Comparison of ENCODE assay signal across 19 cellular contexts in the genomic region with DNA sequence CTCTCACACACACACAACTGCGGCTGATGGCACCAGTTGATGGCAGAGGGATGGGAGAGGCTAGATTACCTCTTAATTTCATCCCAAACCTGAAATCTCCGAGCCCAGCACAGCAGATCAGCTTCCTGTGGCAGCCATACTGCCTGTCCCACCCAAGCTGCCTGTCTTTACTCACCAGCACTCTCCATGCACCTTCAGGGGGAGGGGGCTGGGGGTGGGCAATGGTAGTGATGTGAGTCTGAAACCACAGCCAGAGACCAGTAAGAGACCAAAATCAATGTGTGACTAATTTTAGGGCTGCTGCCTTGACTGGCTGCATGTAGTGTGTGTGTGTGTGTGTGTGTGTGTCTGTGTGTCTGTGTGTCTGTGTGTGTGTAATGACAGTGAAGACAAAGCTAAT. TPM values are rescaled to one million over a fixed set of nuclear protein-coding genes. Genes with fewer than 3 reads are reported as not detected.
DNase-seq lines count a peak whose midpoint lies in the region; ATAC-seq, FAIRE-seq and TF ChIP-seq lines count a peak whose summit lies in the region.
"Had no signal": no experiment of that assay in that cellular context is flagged by ENCODE, and none has a peak within 500 bp of the region (broad histone marks: within the 10 kb centered on the region; RNA-seq: fewer than 3 reads in every experiment).

No MANE protein-coding gene starts in this region.

- H3K4me1 Mint-ChIP-seq in activated CD8-positive, alpha-beta T cell treated with anti-CD3 and anti-CD28 coated beads for 36 hours (ENCODE audit: low read depth) = peaks cover 2% of the 10 kb centered on the region
- H3K4me1 Mint-ChIP-seq in activated CD8-positive, alpha-beta T cell treated with anti-CD3 and anti-CD28 coated beads, Interleukin-2, amount 10 ng/mL, durations not matched to agents 7 days and 5 days (ENCODE audit: low read depth) = peaks cover 5% of the 10 kb centered on the region
- H3K4me1 Mint-ChIP-seq in stimulated activated effector memory CD8-positive, alpha-beta T cell treated with anti-CD3 and anti-CD28 coated beads, Interleukin-12 subunit alpha, Interleukin-12 subunit beta, amount 100 ng/mL, for 72 hours = peaks cover 5% of the 10 kb centered on the region
- H3K4me1 Mint-ChIP-seq: B cell had no signal

- DNase-seq in activated CD8-positive, alpha-beta T cell treated with anti-CD3 and anti-CD28 coated beads for 36 hours = no peak
- no peak for DNase-seq in activated CD8-positive, alpha-beta T cell treated with anti-CD3 and anti-CD28 coated beads, Interleukin-2, amount 10 ng/mL, durations not matched to agents 7 days and 5 days
- DNase-seq in GM13977 (ENCODE audit: low spot score) (peak; percentile 6), H1 (ENCODE audit: low read depth in 1 of 2, low spot score in 2 of 2) (no peak), NCI-H2081 treated with DMSO at 0.1 percent for 48 hours (lab: John Stamatoyannopoulos, UW) (no peak), right cardiac atrium (no peak)
- DNase-seq in stimulated activated effector memory CD8-positive, alpha-beta T cell treated with anti-CD3 and anti-CD28 coated beads, Interleukin-12 subunit alpha, Interleukin-12 subunit beta, amount 100 ng/mL, for 72 hours (ENCODE audit: low spot score in 2 of 2) = peak in 1 of 2 donors; percentile 46
- DNase-seq: ACHN; C1 segment of cervical spinal cord; Calu3; CD4-positive, alpha-beta T cell; DMS 273 treated with DMSO at 0.1 percent for 48 hours; HFFc6 had no signal

- H3K9me3 Mint-ChIP-seq in activated CD8-positive, alpha-beta T cell treated with anti-CD3 and anti-CD28 coated beads for 36 hours = no peaks in the 10 kb centered on the region
- H3K9me3 Mint-ChIP-seq in activated CD8-positive, alpha-beta T cell treated with anti-CD3 and anti-CD28 coated beads, Interleukin-2, amount 10 ng/mL, durations not matched to agents 7 days and 5 days (ENCODE audit: insufficient read depth) = no peaks in the 10 kb centered on the region
- H3K9me3 Mint-ChIP-seq in stimulated activated effector memory CD8-positive, alpha-beta T cell treated with anti-CD3 and anti-CD28 coated beads, Interleukin-12 subunit alpha, Interleukin-12 subunit beta, amount 100 ng/mL, for 72 hours = no peaks in the 10 kb centered on the region
- H3K9me3 Mint-ChIP-seq: CD4-positive, alpha-beta T cell; GM23338; HFFc6 had no signal

- H2BK12ac ChIP-seq in H1 (ENCODE audit: low read depth, low read length) = 0 out of 2 replicates have a peak overlapping the region, but pooled peaks have one; percentile 39

- intact Hi-C loops in activated CD8-positive, alpha-beta T cell treated with anti-CD3 and anti-CD28 coated beads for 36 hours (cut with micrococcal nuclease) = no loop called here
- intact Hi-C loops in right cardiac atrium (cut with DNase I) = no loop called here

- H2BK5ac ChIP-seq in H1 (ENCODE audit: low read depth, low read length) = no peak overlapping the region

- no peak overlapping the region for H4K5ac ChIP-seq in H1 (ENCODE audit: insufficient read length, low read depth, low read length)

- POLR2A ChIA-PET in activated CD8-positive, alpha-beta T cell treated with anti-CD3 and anti-CD28 coated beads for 36 hours (lab: Charles Lee) = no interaction called here
- POLR2A ChIA-PET in activated CD8-positive, alpha-beta T cell treated with anti-CD3 and anti-CD28 coated beads, Interleukin-2, amount 10 ng/mL, durations not matched to agents 7 days and 5 days (lab: Charles Lee) = no interaction called here
- POLR2A ChIA-PET in H1 (lab: Charles Lee; ENCODE audit: partially characterized antibody) = no interaction called here

- H3K36me3 ChIP-seq in H1 (ENCODE audit: control insufficient read depth in 2 of 4, insufficient read depth in 4 of 4, low read length in 3 of 4) = no peaks in the 10 kb centered on the region
- H3K36me3 ChIP-seq: HAP-1 had no signal

- no peak overlapping the region for H3K23ac ChIP-seq in H1 (ENCODE audit: insufficient read length)

- no peak overlapping the region for H3K18ac ChIP-seq in H1 (ENCODE audit: extremely low read depth, low read length)

- peak; percentile 45 for ATAC-seq in activated CD8-positive, alpha-beta T cell treated with anti-CD3 and anti-CD28 coated beads for 36 hours
- no peak for ATAC-seq in activated CD8-positive, alpha-beta T cell treated with anti-CD3 and anti-CD28 coated beads, Interleukin-2, amount 10 ng/mL, durations not matched to agents 7 days and 5 days
- peak; percentile 38 for ATAC-seq in stimulated activated effector memory CD8-positive, alpha-beta T cell treated with anti-CD3 and anti-CD28 coated beads, Interleukin-12 subunit alpha, Interleukin-12 subunit beta, amount 100 ng/mL, for 72 hours
- no peak for ATAC-seq in right cardiac atrium
- ATAC-seq: GM23338 had no signal

- H3K56ac ChIP-seq in H1 (replicated peaks; ENCODE audit: insufficient read length, low read depth, low read length) = no peak overlapping the region

- H3K9ac ChIP-seq in H1 (replicated peaks in 1 of 4; ENCODE audit: extremely low read depth in 1 of 4, low read depth in 3 of 4, low read length in 3 of 4) = no peak overlapping the region

- H3K14ac ChIP-seq in H1 (ENCODE audit: insufficient read length) = no peak overlapping the region

- H3K4me1 ChIP-seq in H1 (replicated peaks in 1 of 4; ENCODE audit: control insufficient read depth in 3 of 4, insufficient read depth in 4 of 4, low read length in 3 of 4) = peaks cover 3 to 10% (median 6%) of the 10 kb centered on the region in 4 experiments; a peak in 5 of 7 replicates
- no peaks in the 10 kb centered on the region for H3K4me1 ChIP-seq in right cardiac atrium (ENCODE audit: control insufficient read depth, insufficient read depth, low read length)

- H3K27me3 ChIP-seq in H1 (replicated peaks in 1 of 4; ENCODE audit: control insufficient read depth in 3 of 4, extremely low read depth in 1 of 4, insufficient read depth in 3 of 4, low read length in 3 of 4) (no peaks in the 10 kb centered on the region; a peak in 1 of 7 replicates), right cardiac atrium (ENCODE audit: control insufficient read depth, insufficient read depth) (no peaks in the 10 kb centered on the region)

- 95% methylated on average over 2 of the region's 2 CpGs; no CpG with 5 or more reads in 1 of the 2 experiments for WGBS in H1 (ENCODE audit: extremely low coverage in 1 of 2, insufficient coverage in 1 of 2, insufficient read length in 1 of 2, insufficient replicate concordance in 2 of 2, low coverage in 1 of 2, low lambda C conversion rate in 2 of 2, missing lambda C conversion rate in 1 of 2), 2 experiments
- WGBS in right cardiac atrium = 72% methylated on average over 2 of the region's 2 CpGs

- no peaks in the 10 kb centered on the region for H3K79me2 ChIP-seq in H1 (ENCODE audit: control insufficient read depth in 1 of 2, insufficient read depth in 2 of 2, low read length in 2 of 2)

- H3K23me2 ChIP-seq in H1 (ENCODE audit: low read depth, low read length) = no peaks in the 10 kb centered on the region; the same call in 1 of the 2 replicates

- no peak for TF ChIP-seq CTCF in activated CD8-positive, alpha-beta T cell treated with anti-CD3 and anti-CD28 coated beads for 36 hours (IDR thresholded peaks at IDR 0.05)
- no peak for TF ChIP-seq CTCF in GM13977 (IDR thresholded peaks at IDR 0.05; ENCODE audit: extremely low read depth, insufficient read depth, missing control alignments)
- TF ChIP-seq CTCF in H1 (IDR thresholded peaks at IDR 0.05; ENCODE audit: control extremely low read depth in 1 of 3, insufficient read depth in 1 of 3, low read depth in 1 of 3, low read length in 3 of 3) = no peak

- H3K27ac ChIP-seq in H1 (ENCODE audit: low read depth, low read length) (no peak overlapping the region), right cardiac atrium (ENCODE audit: low read length) (no peak overlapping the region)
- H3K27ac ChIP-seq: HL-60 had no signal

- H3K79me1 ChIP-seq in H1 (ENCODE audit: low read depth, low read length) = no peaks in the 10 kb centered on the region

- no peak overlapping the region for H3K4me2 ChIP-seq in H1 (ENCODE audit: insufficient read depth in 1 of 2, low read depth in 2 of 2, low read length in 2 of 2)
- H3K4me2 ChIP-seq: GM23338 had no signal

- no peak overlapping the region for H3K27ac Mint-ChIP-seq in activated CD8-positive, alpha-beta T cell treated with anti-CD3 and anti-CD28 coated beads for 36 hours
- no peak overlapping the region for H3K27ac Mint-ChIP-seq in activated CD8-positive, alpha-beta T cell treated with anti-CD3 and anti-CD28 coated beads, Interleukin-2, amount 10 ng/mL, durations not matched to agents 7 days and 5 days
- H3K27ac Mint-ChIP-seq in stimulated activated effector memory CD8-positive, alpha-beta T cell treated with anti-CD3 and anti-CD28 coated beads, Interleukin-12 subunit alpha, Interleukin-12 subunit beta, amount 100 ng/mL, for 72 hours = no peak overlapping the region
- H3K27ac Mint-ChIP-seq: B cell; CD4-positive, alpha-beta T cell; GM23338; HFFc6 had no signal

- no peak for TF ChIP-seq RAD21 in H1 (IDR thresholded peaks at IDR 0.05 in 1 of 2, conservative IDR thresholded peaks at IDR 0.05 in 1 of 2; ENCODE audit: low read depth in 2 of 2, low read length in 2 of 2)

- in situ Hi-C loops in GM13977 (cut with MboI; ENCODE audit: low pct_unique_long_range_greater_than_20kb, low sequenced_read_pairs, unreplicated experiment) = no loop called here

- H4K20me1 ChIP-seq in H1 (replicated peaks in 1 of 2; ENCODE audit: control insufficient read depth in 1 of 2, insufficient read depth in 2 of 2, low read length in 2 of 2) = no peaks in the 10 kb centered on the region

- CTCF ChIA-PET in activated CD8-positive, alpha-beta T cell treated with anti-CD3 and anti-CD28 coated beads for 36 hours (lab: Charles Lee) = interaction anchor here (1.7 to 2.1 kb wide), 3 partner anchors 10 to 86 kb away, joined by 4 to 8 read pairs (median 6); no protein-coding TSS in a partner anchor
- CTCF ChIA-PET in activated CD8-positive, alpha-beta T cell treated with anti-CD3 and anti-CD28 coated beads, Interleukin-2, amount 10 ng/mL, durations not matched to agents 7 days and 5 days (lab: Charles Lee) = interaction anchor here (1.3 kb wide), 1 partner anchor 10 kb away, joined by 3 read pairs; no protein-coding TSS in a partner anchor
- CTCF ChIA-PET in H1 (lab: Charles Lee; ENCODE audit: partially characterized antibody) = interaction anchor here (0.6 to 3.1 kb wide), 8 partner anchors 15 to 162 kb away, joined by 3 to 21 read pairs (median 4); partner anchors contain the start of gene NAGK

- H3K9me3 ChIP-seq in H1 (ENCODE audit: insufficient read depth in 2 of 2, low read depth in 1 of 2, low read length in 1 of 2) = no peaks in the 10 kb centered on the region
- H3K9me3 ChIP-seq in right cardiac atrium (ENCODE audit: control insufficient read depth, low read length) = no peaks in the 10 kb centered on the region
- H3K9me3 ChIP-seq: HAP-1 had no signal

- H3K36me3 Mint-ChIP-seq in activated CD8-positive, alpha-beta T cell treated with anti-CD3 and anti-CD28 coated beads for 36 hours (ENCODE audit: low read depth) = no peaks in the 10 kb centered on the region
- no peaks in the 10 kb centered on the region for H3K36me3 Mint-ChIP-seq in activated CD8-positive, alpha-beta T cell treated with anti-CD3 and anti-CD28 coated beads, Interleukin-2, amount 10 ng/mL, durations not matched to agents 7 days and 5 days (ENCODE audit: low read depth)
- no peaks in the 10 kb centered on the region for H3K36me3 Mint-ChIP-seq in stimulated activated effector memory CD8-positive, alpha-beta T cell treated with anti-CD3 and anti-CD28 coated beads, Interleukin-12 subunit alpha, Interleukin-12 subunit beta, amount 100 ng/mL, for 72 hours

- TF ChIP-seq POLR2A in H1 (IDR thresholded peaks at IDR 0.05; ENCODE audit: control extremely low read depth in 1 of 2, low read depth in 2 of 2, low read length in 2 of 2) = no peak

- no peak overlapping the region for H4K8ac ChIP-seq in H1 (ENCODE audit: extremely low read depth, insufficient read depth, low read length)

- no peak for TF ChIP-seq EP300 in H1 (IDR thresholded peaks at IDR 0.05; ENCODE audit: borderline replicate concordance in 1 of 2, low read depth in 2 of 2, low read length in 2 of 2)

- peaks cover 7% of the 10 kb centered on the region for H3K27me3 Mint-ChIP-seq in activated CD8-positive, alpha-beta T cell treated with anti-CD3 and anti-CD28 coated beads for 36 hours
- peaks cover 8% of the 10 kb centered on the region for H3K27me3 Mint-ChIP-seq in activated CD8-positive, alpha-beta T cell treated with anti-CD3 and anti-CD28 coated beads, Interleukin-2, amount 10 ng/mL, durations not matched to agents 7 days and 5 days (ENCODE audit: low read depth)

- H2AK5ac ChIP-seq in H1 (ENCODE audit: low read depth, low read length) = no peak overlapping the region

- H3K4me3 ChIP-seq in H1 (ENCODE audit: extremely low read depth in 1 of 4, insufficient read depth in 2 of 4, low read depth in 3 of 4, low read length in 4 of 4) (no peak overlapping the region), right cardiac atrium (ENCODE audit: low read length) (no peak overlapping the region)
- H3K4me3 ChIP-seq: GM23338, HAP-1 had no signal

- H2BK15ac ChIP-seq in H1 (ENCODE audit: low read length) = no peak overlapping the region

- H2BK20ac ChIP-seq in H1 (ENCODE audit: low read length) = no peak overlapping the region

- H2AFZ ChIP-seq in H1 (ENCODE audit: low read length) = no peak overlapping the region
- H2AFZ ChIP-seq: GM23338 had no signal

- H2BK120ac ChIP-seq in H1 (replicated peaks; ENCODE audit: low read depth, low read length) = no peak overlapping the region

- H3K4me3 Mint-ChIP-seq in activated CD8-positive, alpha-beta T cell treated with anti-CD3 and anti-CD28 coated beads for 36 hours = no peak overlapping the region
- no peak overlapping the region for H3K4me3 Mint-ChIP-seq in activated CD8-positive, alpha-beta T cell treated with anti-CD3 and anti-CD28 coated beads, Interleukin-2, amount 10 ng/mL, durations not matched to agents 7 days and 5 days
- no peak overlapping the region for H3K4me3 Mint-ChIP-seq in stimulated activated effector memory CD8-positive, alpha-beta T cell treated with anti-CD3 and anti-CD28 coated beads, Interleukin-12 subunit alpha, Interleukin-12 subunit beta, amount 100 ng/mL, for 72 hours
- H3K4me3 Mint-ChIP-seq: B cell; CD4-positive, alpha-beta T cell; GM23338; HFFc6 had no signal

- H3K4ac ChIP-seq in H1 (replicated peaks; ENCODE audit: insufficient read length, low read depth, low read length) = no peak overlapping the region

- FAIRE-seq in H1 (lab: Jason Lieb, UNC) = no peak

- H4K91ac ChIP-seq in H1 (replicated peaks; ENCODE audit: insufficient read length, low read length) = no peak overlapping the region

RNA-seq across cellular contexts. Expression of gene TEX261, which starts 11.6 kb away (rescaled TPM):
- 10 to 100 TPM; 38.8 to 39.9 TPM for total RNA-seq in activated CD8-positive, alpha-beta T cell treated with anti-CD3 and anti-CD28 coated beads for 36 hours
- total RNA-seq in activated CD8-positive, alpha-beta T cell treated with anti-CD3 and anti-CD28 coated beads, Interleukin-2, amount 10 ng/mL, durations not matched to agents 7 days and 5 days = 10 to 100 TPM; 55.9 to 59.4 TPM
- total RNA-seq in H1 (2021; fragmentation: NEBNext Ultra II Directional; extraction: Animal tissue kit (Norgen Biotek cat#: 25700)) = 24.3 and 25.2 TPM in 2 replicates
- polyA plus RNA-seq in H1 (2011; rRNA removed) (30.1 and 31.2 TPM in 2 replicates), right cardiac atrium (37.7 TPM)
- polyA plus RNA-seq in H1 (2011; cell fraction: cytosol; rRNA removed) = 20.9 TPM
- polyA plus RNA-seq in H1 (2011; cell fraction: nucleus; rRNA removed) = 45.3 TPM
- polyA plus RNA-seq in H1 (2012, experiment 1 of 2) = 15.6 to 18.4 TPM (median 17.5 TPM) in 4 replicates
- 16.0 TPM for polyA plus RNA-seq in H1 (2012, experiment 2 of 2)
- polyA plus RNA-seq in H1 (2013, experiment 1 of 2) = 27.3 TPM
- 37.1 TPM for polyA plus RNA-seq in H1 (2013, experiment 2 of 2)
- 32.0 and 32.9 TPM in 2 replicates for polyA minus RNA-seq in H1 (2011; rRNA and poly(A)+ RNA removed)
- 11.2 TPM for polyA minus RNA-seq in H1 (2011; cell fraction: cytosol; rRNA and poly(A)+ RNA removed)
- 17.3 TPM for polyA minus RNA-seq in H1 (2011; cell fraction: nucleus; rRNA and poly(A)+ RNA removed)
- total RNA-seq in right cardiac atrium = 10 to 100 TPM; 43.4 to 59.4 (median 51.0) TPM

RNA-seq across cellular contexts. Expression of gene ANKRD53, which starts 27.9 kb away (rescaled TPM):
- total RNA-seq in activated CD8-positive, alpha-beta T cell treated with anti-CD3 and anti-CD28 coated beads for 36 hours = not detected
- total RNA-seq in activated CD8-positive, alpha-beta T cell treated with anti-CD3 and anti-CD28 coated beads, Interleukin-2, amount 10 ng/mL, durations not matched to agents 7 days and 5 days = not detected
- total RNA-seq in H1 (2021; fragmentation: NEBNext Ultra II Directional; extraction: Animal tissue kit (Norgen Biotek cat#: 25700)) = 0.39 and 0.55 TPM in 2 replicates
- polyA plus RNA-seq in H1 (2011; rRNA removed) = 0.53 and 0.70 TPM in 2 replicates
- 0.27 TPM for polyA plus RNA-seq in H1 (2011; cell fraction: cytosol; rRNA removed)
- 0.64 TPM for polyA plus RNA-seq in H1 (2011; cell fraction: nucleus; rRNA removed)
- 0.49 to 0.90 TPM (median 0.61 TPM) in 4 replicates for polyA plus RNA-seq in H1 (2012, experiment 1 of 2)
- polyA plus RNA-seq in H1 (2012, experiment 2 of 2) = 0.39 TPM
- 0.77 TPM for polyA plus RNA-seq in H1 (2013, experiment 1 of 2)
- 0.75 TPM for polyA plus RNA-seq in H1 (2013, experiment 2 of 2)
- 0.47 and 0.61 TPM in 2 replicates for polyA minus RNA-seq in H1 (2011; rRNA and poly(A)+ RNA removed)
- polyA minus RNA-seq in H1 (2011; cell fraction: cytosol; rRNA and poly(A)+ RNA removed) = not detected
- 2.1 TPM for polyA minus RNA-seq in H1 (2011; cell fraction: nucleus; rRNA and poly(A)+ RNA removed)
- total RNA-seq in right cardiac atrium = 1 to 10 TPM in 3 of 4 donors, under 1 TPM in 1; 0.71 to 3.1 (median 1.1) TPM
- 1.3 TPM for polyA plus RNA-seq in right cardiac atrium
- total RNA-seq: A172, Calu3, Daoy had no signal

Comparison
In these comparisons a context has a peak if more than half of its experiments do, and no peak if none do; other contexts are left out.
1. ATAC-seq: peak in activated CD8-positive, alpha-beta T cell treated with anti-CD3 and anti-CD28 coated beads for 36 hours (single experiment) and stimulated activated effector memory CD8-positive, alpha-beta T cell treated with anti-CD3 and anti-CD28 coated beads, Interleukin-12 subunit alpha, Interleukin-12 subunit beta, amount 100 ng/mL, for 72 hours (single experiment); none in activated CD8-positive, alpha-beta T cell treated with anti-CD3 and anti-CD28 coated beads, Interleukin-2, amount 10 ng/mL, durations not matched to agents 7 days and 5 days (single experiment) and right cardiac atrium (0 of 2).